In genomic region chr4:137529432-137529831, GRCh38 we compare ENCODE assay signal across 12 cellular contexts. TPM values are rescaled to one million over a fixed set of nuclear protein-coding genes. Genes with fewer than 3 reads are reported as not detected.
DNase-seq lines count a peak whose midpoint lies in the region; ATAC-seq and TF ChIP-seq lines count a peak whose summit lies in the region.
"Had no signal": no experiment of that assay in that cellular context is flagged by ENCODE, and none has a peak within 500 bp of the region (broad histone marks: within the 10 kb centered on the region; RNA-seq: fewer than 3 reads in every experiment).

No MANE protein-coding gene starts in this region.

- no peak overlapping the region for H3K27ac Mint-ChIP-seq in osteocyte (ENCODE audit: unreplicated experiment)

- no peak for TF ChIP-seq EP300 in suprapubic skin (IDR thresholded peaks at IDR 0.05)

- ATAC-seq in lung (ENCODE audit: insufficient read depth, low FRiP score) (no peak), HG03095 (IDR thresholded peaks at IDR 0.05; ENCODE audit: unreplicated experiment) (no peak)
- ATAC-seq: body of pancreas, foreskin keratinocyte had no signal

- no peaks in the 10 kb centered on the region for H3K9me3 Mint-ChIP-seq in osteocyte (ENCODE audit: unreplicated experiment)

- no peak overlapping the region for H3K4me3 Mint-ChIP-seq in osteocyte (ENCODE audit: unreplicated experiment)

- no peaks in the 10 kb centered on the region for H3K27me3 Mint-ChIP-seq in osteocyte (ENCODE audit: unreplicated experiment)

- H3K9me3 ChIP-seq in lung (ENCODE audit: control insufficient read depth in 2 of 2, insufficient read depth in 1 of 2, low read length in 1 of 2) (peaks cover 0 to 5% of the 10 kb centered on the region in 2 donors), suprapubic skin (no peaks in the 10 kb centered on the region)
- H3K9me3 ChIP-seq: body of pancreas had no signal

- H3K27me3 ChIP-seq in dorsolateral prefrontal cortex = no peaks in the 10 kb centered on the region
- H3K27me3 ChIP-seq in lung (ENCODE audit: control insufficient read depth, insufficient read depth) = no peaks in the 10 kb centered on the region
- H3K27me3 ChIP-seq in suprapubic skin = no peaks in the 10 kb centered on the region
- H3K27me3 ChIP-seq: body of pancreas, foreskin keratinocyte had no signal

- H3K4me3 ChIP-seq in HFF-Myc (replicated peaks; ENCODE audit: low read depth, low read length) (peak overlapping the region; percentile 79), dorsolateral prefrontal cortex (peak overlapping the region in 52 of 59 donors; percentile 5 to 79 (median 61)), lung (peak overlapping the region; percentile 49), suprapubic skin (peak overlapping the region; percentile 52)
- H3K4me3 ChIP-seq: body of pancreas had no signal

- WGBS in lung, 2 donors = 73 to 84% methylated on average over 5 of the region's 5 CpGs
- WGBS in suprapubic skin = 33% methylated on average over 5 of the region's 5 CpGs

- H3K36me3 ChIP-seq in lung (ENCODE audit: control insufficient read depth in 2 of 2, insufficient read depth in 2 of 2, low read length in 2 of 2) (no peaks in the 10 kb centered on the region), suprapubic skin (no peaks in the 10 kb centered on the region)

- H3K27ac ChIP-seq in dorsolateral prefrontal cortex = peak overlapping the region in 5 of 59 donors; percentile 7 to 32 (median 14)
- H3K27ac ChIP-seq in lung (ENCODE audit: low read depth in 1 of 2, low read length in 1 of 2) = peak overlapping the region in 1 of 2 donors; percentile 33
- peak overlapping the region; percentile 81 for H3K27ac ChIP-seq in suprapubic skin
- H3K27ac ChIP-seq: body of pancreas, foreskin keratinocyte had no signal

- intact Hi-C loops in dorsolateral prefrontal cortex (cut with DNase I) = no loop called here

- TF ChIP-seq CTCF in HFF-Myc (IDR thresholded peaks at IDR 0.05; ENCODE audit: low read depth, low read length, missing control alignments) = no peak
- TF ChIP-seq CTCF in dorsolateral prefrontal cortex (IDR thresholded peaks at IDR 0.05 in 54 of 56, conservative IDR thresholded peaks at IDR 0.05 in 2 of 56; ENCODE audit: low read depth in 1 of 56, partially characterized antibody in 56 of 56) = no peak
- no peak for TF ChIP-seq CTCF in lung (IDR thresholded peaks at IDR 0.05; ENCODE audit: control extremely low read depth, extremely low read depth)
- TF ChIP-seq CTCF in suprapubic skin (IDR thresholded peaks at IDR 0.05) = no peak
- no peak for TF ChIP-seq CTCF in osteocyte (IDR thresholded peaks at IDR 0.05)

- peaks cover 47% of the 10 kb centered on the region for H3K36me3 Mint-ChIP-seq in osteocyte (ENCODE audit: unreplicated experiment)

- H3K4me1 ChIP-seq in lung (ENCODE audit: control insufficient read depth in 2 of 2, insufficient read depth in 2 of 2, low read length in 2 of 2) = no peaks in the 10 kb centered on the region
- H3K4me1 ChIP-seq in suprapubic skin = peaks cover 12% of the 10 kb centered on the region

- no peak for TF ChIP-seq POLR2A in suprapubic skin (IDR thresholded peaks at IDR 0.05)

- DNase-seq in HFF-Myc (ENCODE audit: extremely low read depth, low read depth) = no peak
- no peak for DNase-seq in dorsolateral prefrontal cortex
- no peak for DNase-seq in lung (ENCODE audit: low spot score)
- DNase-seq in suprapubic skin (ENCODE audit: low spot score in 2 of 2) = no peak
- DNase-seq in T-helper 9 cell = no peak
- DNase-seq in activated T-cell treated with anti-CD3 and anti-CD28 coated beads, Interleukin-2, amount 50 U/mL, for 1 hour = no peak
- no peak for DNase-seq in osteocyte (ENCODE audit: extremely low spot score, unreplicated experiment)
- DNase-seq: body of pancreas, foreskin keratinocyte, mesendoderm, NCI-H1930 had no signal

- peaks cover 50% of the 10 kb centered on the region for H3K4me1 Mint-ChIP-seq in osteocyte (ENCODE audit: unreplicated experiment)

RNA-seq across cellular contexts. Expression of gene PCDH18, which starts 2.9 kb away (rescaled TPM):
- total RNA-seq in dorsolateral prefrontal cortex (10 to 100 TPM in 2 of 120 experiments, 1 to 10 TPM in 118; 1.8 to 10.2 (median 4.4) TPM), lung (100 to 1,000 TPM in 1 of 2 donors, 1 to 10 TPM in 1; 6.2 to 106 TPM), suprapubic skin (10 to 100 TPM in 1 of 4 donors, 1 to 10 TPM in 3; 4.1 to 11.5 (median 6.8) TPM), osteocyte (69.3 and 74.8 TPM in 2 replicates)
- 1 to 10 TPM; 1.7 to 3.4 TPM for polyA plus RNA-seq in lung
